ENCODE assay signal across 12 cellular contexts in genomic region chr14:44959538-44959937, GRCh38. TPM values are rescaled to one million over a fixed set of nuclear protein-coding genes. Genes with fewer than 3 reads are reported as not detected.
A peak's percentile ranks its signal among the peaks of the same experiment; 100 is the strongest.
DNase-seq lines count a peak whose midpoint lies in the region; ATAC-seq, FAIRE-seq and TF ChIP-seq lines count a peak whose summit lies in the region.
"Had no signal": no experiment of that assay in that cellular context is flagged by ENCODE, and none has a peak within 500 bp of the region (broad histone marks: within the 10 kb centered on the region; RNA-seq: fewer than 3 reads in every experiment).

No MANE protein-coding gene starts in this region.

- H3K4me3 ChIP-seq in IMR-90 (ENCODE audit: insufficient read depth, low read depth, low read length) (no peak overlapping the region), coronary artery (peak overlapping the region; percentile 81), osteoblast (ENCODE audit: insufficient read depth, low read length) (peak overlapping the region; percentile 92)

- no peak overlapping the region for H2BK15ac ChIP-seq in IMR-90 (ENCODE audit: low read depth, low read length)

- POLR2A ChIA-PET in IMR-90 (lab: Charles Lee; ENCODE audit: unreplicated experiment) = no interaction called here

- no peak overlapping the region for H2BK120ac ChIP-seq in IMR-90 (ENCODE audit: low read depth, low read length)

- no peak overlapping the region for H2AK5ac ChIP-seq in IMR-90 (ENCODE audit: low read depth, low read length)

- H4K5ac ChIP-seq in IMR-90 (ENCODE audit: low read depth, low read length) = no peak overlapping the region

- dilution Hi-C loops in IMR-90 (cut with HindIII; ENCODE audit: low sequenced_read_pairs, unreplicated experiment) = no loop called here

- H3K79me2 ChIP-seq in osteoblast (ENCODE audit: insufficient read depth, low read length) = peaks cover 92% of the 10 kb centered on the region

- no TSS peak for BruUV-seq in IMR-90 (replicated peaks; lab: Mats Ljungman, UMichigan)

- H3K4me1 Mint-ChIP-seq in T-helper 2 cell treated with Interferon-gamma antibody and Interleukin-4, amounts not matched to agents 5 μg/mL and 100 μg/mL, for 36 hours (ENCODE audit: low read depth) = peaks cover 33% of the 10 kb centered on the region

- no peak for TF ChIP-seq RAD21 in IMR-90 (IDR thresholded peaks at IDR 0.05; ENCODE audit: low read length)

- TF ChIP-seq CTCF in IMR-90 (conservative IDR thresholded peaks at IDR 0.05; ENCODE audit: low read depth, low read length) (no peak), coronary artery (IDR thresholded peaks at IDR 0.05) (no peak), osteoblast (IDR thresholded peaks at IDR 0.05; ENCODE audit: extremely low read depth, low read depth, low read length) (no peak)

- ATAC-seq in IMR-90 (ENCODE audit: low read depth) = no peak
- no peak for ATAC-seq in GM18517 (IDR thresholded peaks at IDR 0.05; ENCODE audit: unreplicated experiment)

- H4K20me1 ChIP-seq in IMR-90 (ENCODE audit: insufficient read depth, low read length) (peaks cover 20% of the 10 kb centered on the region), osteoblast (ENCODE audit: insufficient read depth, low read length) (peaks cover 28% of the 10 kb centered on the region)

- H3K4me3 Mint-ChIP-seq in T-helper 2 cell treated with Interferon-gamma antibody and Interleukin-4, amounts not matched to agents 5 μg/mL and 100 μg/mL, for 36 hours = peak overlapping the region; percentile 42

- H2BK5ac ChIP-seq in IMR-90 (ENCODE audit: low read depth, low read length, poor library complexity, severe bottlenecking) = no peak overlapping the region

- H3K9me3 ChIP-seq in IMR-90 (ENCODE audit: control insufficient read depth, insufficient read depth, low read length) (no peaks in the 10 kb centered on the region), osteoblast (ENCODE audit: low read depth, low read length) (no peaks in the 10 kb centered on the region)

- H3K9me3 Mint-ChIP-seq in T-helper 2 cell treated with Interferon-gamma antibody and Interleukin-4, amounts not matched to agents 5 μg/mL and 100 μg/mL, for 36 hours = no peaks in the 10 kb centered on the region

- no peak overlapping the region for H3K56ac ChIP-seq in IMR-90 (ENCODE audit: extremely low read depth, insufficient read depth, low read length)

- in situ Hi-C loops in IMR-90 (cut with MboI; ENCODE audit: low sequenced_read_pairs) = no loop called here

- no peak overlapping the region for H2AK9ac ChIP-seq in IMR-90 (replicated peaks; ENCODE audit: low read depth, low read length, poor library complexity)

- H3K4ac ChIP-seq in IMR-90 (ENCODE audit: low read depth, low read length) = no peak overlapping the region

- no peak for DNase-seq in T-helper 2 cell treated with Interferon-gamma antibody and Interleukin-4, amounts not matched to agents 5 μg/mL and 100 μg/mL, for 36 hours (ENCODE audit: low spot score)
- DNase-seq in T-helper 2 cell = no peak
- no peak for DNase-seq in IMR-90
- no peak for DNase-seq in coronary artery (ENCODE audit: low spot score)
- DNase-seq in osteoblast (ENCODE audit: insufficient read length, low spot score, missing footprints) = no peak
- no peak for DNase-seq in dedifferentiated amniotic fluid mesenchymal stem cell (ENCODE audit: extremely low spot score)
- DNase-seq in frontal cortex (ENCODE audit: low spot score in 2 of 2) = no peak
- DNase-seq: 8988T, DMS79, hippocampal formation, midbrain had no signal

- H3K36me3 Mint-ChIP-seq in T-helper 2 cell treated with Interferon-gamma antibody and Interleukin-4, amounts not matched to agents 5 μg/mL and 100 μg/mL, for 36 hours (ENCODE audit: low read depth) = peaks cover 2% of the 10 kb centered on the region

- H2BK20ac ChIP-seq in IMR-90 (ENCODE audit: low read depth, low read length) = no peak overlapping the region

- H3K9ac ChIP-seq in IMR-90 (ENCODE audit: low read depth, low read length) = no peak overlapping the region

- no peak overlapping the region for H3K18ac ChIP-seq in IMR-90 (ENCODE audit: low read depth, low read length)

- TF ChIP-seq POLR2A in IMR-90 (IDR thresholded peaks at IDR 0.05; ENCODE audit: low read depth, low read length) = no peak

- peaks cover 10 to 48% of the 10 kb centered on the region in 2 experiments for H3K79me1 ChIP-seq in IMR-90 (ENCODE audit: low read depth in 1 of 2, low read length in 2 of 2)

- peak overlapping the region; percentile 63 for H3K27ac Mint-ChIP-seq in T-helper 2 cell treated with Interferon-gamma antibody and Interleukin-4, amounts not matched to agents 5 μg/mL and 100 μg/mL, for 36 hours

- CTCF ChIA-PET in IMR-90 (lab: Yijun Ruan, JAX) = interaction anchor here (1.2 kb wide), 1 partner anchor 14 kb away, joined by 3 read pairs; no protein-coding TSS in a partner anchor

- no peak overlapping the region for H4K8ac ChIP-seq in IMR-90 (ENCODE audit: low read depth in 2 of 2, low read length in 2 of 2)

- no CpG with 5 or more reads among the region's 3 CpGs for WGBS in IMR-90 (ENCODE audit: extremely low coverage in 2 of 2, insufficient read length in 1 of 2), 2 experiments

- H3K27me3 ChIP-seq in IMR-90 (ENCODE audit: control insufficient read depth, insufficient read depth, low read length) (no peaks in the 10 kb centered on the region), osteoblast (ENCODE audit: insufficient read depth, low read length) (no peaks in the 10 kb centered on the region)

- H2AFZ ChIP-seq in IMR-90 (replicated peaks; ENCODE audit: low read length, poor library complexity) (no peak overlapping the region), osteoblast (ENCODE audit: low read length) (no peak overlapping the region)

- H3K4me2 ChIP-seq in IMR-90 (ENCODE audit: low read depth, low read length) = no peak overlapping the region
- peak overlapping the region; percentile 96 for H3K4me2 ChIP-seq in osteoblast (ENCODE audit: insufficient read depth, low read length)

- no peak overlapping the region for H3K14ac ChIP-seq in IMR-90 (replicated peaks; ENCODE audit: low read depth, low read length)

- intact Hi-C loops in IMR-90 (cut with micrococcal nuclease) = no loop called here

- H4K91ac ChIP-seq in IMR-90 (ENCODE audit: insufficient read depth, low read depth, low read length) = no peak overlapping the region

- H3K9me1 ChIP-seq in IMR-90 (ENCODE audit: insufficient read depth, low read length) = 0 out of 2 replicates have a peak, but pooled peaks cover 2% of the 10 kb centered on the region

- H3K4me1 ChIP-seq in IMR-90 (ENCODE audit: control insufficient read depth, insufficient read depth, low read length) (no peaks in the 10 kb centered on the region; the same call in 1 of the 2 replicates), osteoblast (ENCODE audit: insufficient read depth, low read length) (peaks cover 14% of the 10 kb centered on the region)

- H3K36me3 ChIP-seq in IMR-90 (ENCODE audit: control insufficient read depth, insufficient read depth, low read length) (no peaks in the 10 kb centered on the region), osteoblast (ENCODE audit: insufficient read depth, low read length) (no peaks in the 10 kb centered on the region)

- no peak for FAIRE-seq in frontal cortex (lab: Jason Lieb, UNC)

- H3K23ac ChIP-seq in IMR-90 (ENCODE audit: low read depth, low read length) = no peak overlapping the region

- H3K27ac ChIP-seq in IMR-90 (ENCODE audit: insufficient read depth, low read length) = no peak overlapping the region
- no peak overlapping the region for H3K27ac ChIP-seq in coronary artery
- H3K27ac ChIP-seq in osteoblast (ENCODE audit: low read depth, low read length) = peak overlapping the region; percentile 93

- no peaks in the 10 kb centered on the region for H3K27me3 Mint-ChIP-seq in T-helper 2 cell treated with Interferon-gamma antibody and Interleukin-4, amounts not matched to agents 5 μg/mL and 100 μg/mL, for 36 hours (ENCODE audit: low read depth)

TF ChIP-seq in IMR-90, 13 proteins besides CTCF, POLR2A, EP300 and RAD21:
- TF ChIP-seq, protein P1, sequence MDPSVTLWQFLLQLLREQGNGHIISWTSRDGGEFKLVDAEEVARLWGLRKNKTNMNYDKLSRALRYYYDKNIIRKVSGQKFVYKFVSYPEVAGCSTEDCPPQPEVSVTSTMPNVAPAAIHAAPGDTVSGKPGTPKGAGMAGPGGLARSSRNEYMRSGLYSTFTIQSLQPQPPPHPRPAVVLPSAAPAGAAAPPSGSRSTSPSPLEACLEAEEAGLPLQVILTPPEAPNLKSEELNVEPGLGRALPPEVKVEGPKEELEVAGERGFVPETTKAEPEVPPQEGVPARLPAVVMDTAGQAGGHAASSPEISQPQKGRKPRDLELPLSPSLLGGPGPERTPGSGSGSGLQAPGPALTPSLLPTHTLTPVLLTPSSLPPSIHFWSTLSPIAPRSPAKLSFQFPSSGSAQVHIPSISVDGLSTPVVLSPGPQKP (IDR thresholded peaks at IDR 0.05; ENCODE audit: borderline replicate concordance, low read depth, low read length) = no peak
- peak; percentile 72 for TF ChIP-seq MAFK (IDR thresholded peaks at IDR 0.05; ENCODE audit: low read depth, low read length)
- no peak for TF ChIP-seq CEBPB (IDR thresholded peaks at IDR 0.05; ENCODE audit: low read depth, low read length)
- TF ChIP-seq FOS (IDR thresholded peaks at IDR 0.05; ENCODE audit: low read depth, low read length) = no peak

RNA-seq across cellular contexts. Expression of gene KLHL28, which starts 2.2 kb away (rescaled TPM):
- total RNA-seq in IMR-90 (2012; rRNA removed) (7.7 and 11.4 TPM in 2 replicates), osteoblast (11.9 and 12.7 TPM in 2 replicates), frontal cortex (48.1 TPM)
- 2.5 and 2.9 TPM in 2 replicates for polyA plus RNA-seq in IMR-90 (2012; rRNA removed)
- 0.67 and 1.2 TPM in 2 replicates for polyA plus RNA-seq in IMR-90 (2012; cell fraction: cytosol; rRNA removed)
- 0.92 and 3.3 TPM in 2 replicates for polyA plus RNA-seq in IMR-90 (2012; cell fraction: nucleus; rRNA removed; ENCODE audit: low replicate concordance)

RNA-seq across cellular contexts. Expression of gene TOGARAM1, which starts 2.5 kb away (rescaled TPM):
- total RNA-seq in IMR-90 (2012; rRNA removed) (11.1 and 13.4 TPM in 2 replicates), osteoblast (25.6 and 27.1 TPM in 2 replicates), frontal cortex (81.5 TPM)
- polyA plus RNA-seq in IMR-90 (2012; rRNA removed) = 2.5 and 3.1 TPM in 2 replicates
- polyA plus RNA-seq in IMR-90 (2012; cell fraction: cytosol; rRNA removed) = 0.79 and 1.2 TPM in 2 replicates
- 1.2 and 10.1 TPM in 2 replicates for polyA plus RNA-seq in IMR-90 (2012; cell fraction: nucleus; rRNA removed; ENCODE audit: low replicate concordance)
